In the genomic region with DNA sequence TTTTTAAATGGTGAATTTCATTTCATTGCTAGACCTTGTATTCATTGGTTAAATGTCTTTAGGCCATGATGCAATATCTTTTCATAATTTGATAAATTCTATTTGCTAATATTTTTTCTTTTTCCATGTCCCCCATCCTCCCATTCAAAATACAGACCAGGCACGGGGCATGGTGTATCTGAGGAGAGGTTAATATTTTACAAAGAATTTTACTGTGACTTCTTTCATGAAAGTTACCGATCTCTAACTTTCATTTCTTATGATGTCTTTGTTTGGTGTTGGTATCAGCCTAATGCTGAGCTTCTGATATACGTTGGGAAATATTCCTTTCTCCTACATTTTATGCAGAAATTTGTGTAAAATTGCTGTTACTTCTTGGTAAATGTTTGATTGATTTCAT, we compare ENCODE assay signal across 19 cellular contexts.
DNase-seq lines count a peak whose midpoint lies in the region; ATAC-seq, FAIRE-seq and TF ChIP-seq lines count a peak whose summit lies in the region.
"Had no signal": no experiment of that assay in that cellular context is flagged by ENCODE, and none has a peak within 500 bp of the region (broad histone marks: within the 10 kb centered on the region; RNA-seq: fewer than 3 reads in every experiment).

No MANE protein-coding gene starts in this region.

- H3K9me3 Mint-ChIP-seq in astrocyte (ENCODE audit: unreplicated experiment): peaks cover 10% of the 10 kb centered on the region
- H3K9me3 Mint-ChIP-seq: CD4-positive, alpha-beta memory T cell; HFFc6 had no signal

- H3K27ac ChIP-seq in PC-9: peak overlapping the region; percentile 83
- no peak overlapping the region for H3K27ac ChIP-seq in astrocyte (ENCODE audit: low read depth, low read length)
- H3K27ac ChIP-seq in HepG2 (ENCODE audit: extremely low read length, insufficient read depth, low read length): no peak overlapping the region
- peak overlapping the region; percentile 58 for H3K27ac ChIP-seq in osteoblast (ENCODE audit: low read depth, low read length)
- H3K27ac ChIP-seq in tibial nerve: no peak overlapping the region

- TF ChIP-seq CTCF in PC-9 (conservative IDR thresholded peaks at IDR 0.05): no peak
- TF ChIP-seq CTCF in astrocyte (IDR thresholded peaks at IDR 0.05; ENCODE audit: insufficient read depth, low read depth, low read length): no peak
- no peak for TF ChIP-seq CTCF in HepG2 (CRISPR knock-in tag; IDR thresholded peaks at IDR 0.05)
- no peak for TF ChIP-seq CTCF in osteoblast (IDR thresholded peaks at IDR 0.05; ENCODE audit: extremely low read depth, low read depth, low read length)
- no peak for TF ChIP-seq CTCF in tibial nerve (IDR thresholded peaks at IDR 0.05)

- in situ Hi-C loops in HepG2 (cut with HindIII; ENCODE audit: extremely low pct_ligation_motif_present, low pct_unique_long_range_greater_than_20kb): no loop called here

- H3K4me3 ChIP-seq in PC-9 (no peak overlapping the region), astrocyte (ENCODE audit: insufficient read depth, low read depth, low read length) (no peak overlapping the region), HepG2 (replicated peaks in 1 of 3; ENCODE audit: insufficient read depth in 1 of 3, low read depth in 2 of 3, low read length in 3 of 3) (no peak overlapping the region), osteoblast (ENCODE audit: insufficient read depth, low read length) (no peak overlapping the region), tibial nerve (no peak overlapping the region)
- H3K4me3 ChIP-seq: HAP-1 had no signal

- H3K9me3 ChIP-seq in PC-9 (ENCODE audit: insufficient read depth, low read depth): peaks cover 6% of the 10 kb centered on the region; the same call in 1 of the 2 replicates
- no peaks in the 10 kb centered on the region for H3K9me3 ChIP-seq in astrocyte (ENCODE audit: insufficient read depth, low read depth, low read length)
- no peaks in the 10 kb centered on the region for H3K9me3 ChIP-seq in HepG2 (ENCODE audit: low read length)
- no peaks in the 10 kb centered on the region for H3K9me3 ChIP-seq in osteoblast (ENCODE audit: low read depth, low read length)
- H3K9me3 ChIP-seq in tibial nerve: no peaks in the 10 kb centered on the region
- H3K9me3 ChIP-seq: HAP-1 had no signal

- H3K4me3 Mint-ChIP-seq in astrocyte (ENCODE audit: unreplicated experiment): no peak overlapping the region
- H3K4me3 Mint-ChIP-seq: CD4-positive, alpha-beta memory T cell; HFFc6 had no signal

- FAIRE-seq in astrocyte (lab: Jason Lieb, UNC) (no peak), HepG2 (lab: Jason Lieb, UNC) (no peak)
- FAIRE-seq: GM12892, GM19239, H54 had no signal

- H3K27ac Mint-ChIP-seq in astrocyte (ENCODE audit: unreplicated experiment): peak overlapping the region; percentile 91
- H3K27ac Mint-ChIP-seq: CD4-positive, alpha-beta memory T cell; HFFc6 had no signal

- H2AFZ ChIP-seq in PC-9 (no peak overlapping the region), astrocyte (ENCODE audit: low read depth, low read length) (no peak overlapping the region), HepG2 (ENCODE audit: low read length) (no peak overlapping the region), osteoblast (ENCODE audit: low read length) (no peak overlapping the region)

- DNase-seq in PC-9 (no peak), astrocyte (ENCODE audit: low read depth) (no peak), HepG2 (ENCODE audit: low spot score) (no peak), osteoblast (ENCODE audit: insufficient read length, low spot score, missing footprints) (no peak), tibial nerve (ENCODE audit: low spot score in 2 of 2) (no peak), HK-2 (ENCODE audit: unreplicated experiment) (no peak)
- DNase-seq: C1 segment of cervical spinal cord; CD4-positive, alpha-beta memory T cell; COR-L47; DMS153; DND-41; GOT3; HFFc6 had no signal

- H3K4me1 ChIP-seq in PC-9 (replicated peaks; ENCODE audit: insufficient read depth): peaks cover 23% of the 10 kb centered on the region
- H3K4me1 ChIP-seq in astrocyte (ENCODE audit: insufficient read depth, low read length): peaks cover 5% of the 10 kb centered on the region
- no peaks in the 10 kb centered on the region; the same call in 1 of the 2 replicates for H3K4me1 ChIP-seq in HepG2 (ENCODE audit: insufficient read depth, low read length)
- H3K4me1 ChIP-seq in osteoblast (ENCODE audit: insufficient read depth, low read length): peaks cover 13% of the 10 kb centered on the region
- H3K4me1 ChIP-seq in tibial nerve: no peaks in the 10 kb centered on the region
- H3K4me1 ChIP-seq: HAP-1 had no signal

- TF ChIP-seq EP300 in HepG2 (IDR thresholded peaks at IDR 0.05; ENCODE audit: low read depth in 2 of 2, low read length in 2 of 2) (no peak), HepG2 (CRISPR knock-in tag; IDR thresholded peaks at IDR 0.05; ENCODE audit: borderline replicate concordance) (no peak), tibial nerve (IDR thresholded peaks at IDR 0.05) (no peak)

- no peak overlapping the region for H3K4me2 ChIP-seq in PC-9
- no peak overlapping the region for H3K4me2 ChIP-seq in astrocyte (ENCODE audit: low read length)
- H3K4me2 ChIP-seq in HepG2 (ENCODE audit: low read depth, low read length): no peak overlapping the region
- no peak overlapping the region for H3K4me2 ChIP-seq in osteoblast (ENCODE audit: insufficient read depth, low read length)

- no peak for ATAC-seq in HepG2
- no peak for ATAC-seq in GM21381 (IDR thresholded peaks at IDR 0.05; ENCODE audit: unreplicated experiment)
- no peak for ATAC-seq in GM19467 (IDR thresholded peaks at IDR 0.05; ENCODE audit: unreplicated experiment)

- no peaks in the 10 kb centered on the region for H3K79me2 ChIP-seq in PC-9 (ENCODE audit: low read depth)
- H3K79me2 ChIP-seq in astrocyte (ENCODE audit: insufficient read depth, low read length): no peaks in the 10 kb centered on the region
- no peaks in the 10 kb centered on the region for H3K79me2 ChIP-seq in HepG2 (ENCODE audit: insufficient read depth, low read length)
- H3K79me2 ChIP-seq in osteoblast (ENCODE audit: insufficient read depth, low read length): no peaks in the 10 kb centered on the region

- H3F3A ChIP-seq in PC-9 (ENCODE audit: insufficient read depth, low read depth): peaks cover 13% of the 10 kb centered on the region

- H3K36me3 Mint-ChIP-seq in astrocyte (ENCODE audit: low read depth, unreplicated experiment): peaks cover 1% of the 10 kb centered on the region

- TF ChIP-seq POLR2A in HepG2 (IDR thresholded peaks at IDR 0.05; ENCODE audit: insufficient read depth in 1 of 2, low read depth in 2 of 2, low read length in 2 of 2): no peak
- no peak for TF ChIP-seq POLR2A in tibial nerve (IDR thresholded peaks at IDR 0.05)

- no peak for TF ChIP-seq RAD21 in HepG2 (CRISPR knock-in tag; IDR thresholded peaks at IDR 0.05)

- H3K36me3 ChIP-seq in PC-9 (ENCODE audit: low read depth): no peaks in the 10 kb centered on the region
- H3K36me3 ChIP-seq in astrocyte (ENCODE audit: insufficient read depth, low read length): no peaks in the 10 kb centered on the region
- no peaks in the 10 kb centered on the region for H3K36me3 ChIP-seq in HepG2 (replicated peaks in 1 of 2; ENCODE audit: control insufficient read depth in 1 of 2, insufficient read depth in 2 of 2, low read length in 2 of 2)
- no peaks in the 10 kb centered on the region for H3K36me3 ChIP-seq in osteoblast (ENCODE audit: insufficient read depth, low read length)
- no peaks in the 10 kb centered on the region for H3K36me3 ChIP-seq in tibial nerve
- H3K36me3 ChIP-seq: HAP-1 had no signal

- intact Hi-C loops in PC-9 (cut with micrococcal nuclease; ENCODE audit: unreplicated experiment) (no loop called here), HepG2 (cut with micrococcal nuclease; ENCODE audit: unreplicated experiment) (no loop called here)

- peaks cover 29% of the 10 kb centered on the region for H3K4me1 Mint-ChIP-seq in astrocyte (ENCODE audit: low read depth, unreplicated experiment)
- H3K4me1 Mint-ChIP-seq: CD4-positive, alpha-beta memory T cell had no signal

- no peaks in the 10 kb centered on the region for H3K27me3 Mint-ChIP-seq in astrocyte (ENCODE audit: low read depth, unreplicated experiment)
- H3K27me3 Mint-ChIP-seq: CD4-positive, alpha-beta memory T cell had no signal

- no peak overlapping the region for H3K9ac ChIP-seq in astrocyte (ENCODE audit: low read length)
- H3K9ac ChIP-seq in HepG2 (ENCODE audit: insufficient read depth, low read depth, low read length): no peak overlapping the region

- H4K20me1 ChIP-seq in PC-9 (ENCODE audit: insufficient read depth) (no peaks in the 10 kb centered on the region), astrocyte (ENCODE audit: insufficient read depth, low read length) (no peaks in the 10 kb centered on the region), HepG2 (ENCODE audit: insufficient read depth, low read length) (no peaks in the 10 kb centered on the region), osteoblast (ENCODE audit: insufficient read depth, low read length) (no peaks in the 10 kb centered on the region)

- WGBS in HepG2 (ENCODE audit: low lambda C conversion rate): 19% methylated on average over 3 of the region's 3 CpGs
- 73 to 78% methylated on average over 3 of the region's 3 CpGs for WGBS in tibial nerve, 2 donors

- no peaks in the 10 kb centered on the region for H3K27me3 ChIP-seq in PC-9 (ENCODE audit: insufficient read depth, low read depth)
- H3K27me3 ChIP-seq in astrocyte (ENCODE audit: insufficient read depth, low read length): no peaks in the 10 kb centered on the region
- no peaks in the 10 kb centered on the region for H3K27me3 ChIP-seq in HepG2 (ENCODE audit: control insufficient read depth in 1 of 2, insufficient read depth in 2 of 2, low read length in 2 of 2)
- no peaks in the 10 kb centered on the region for H3K27me3 ChIP-seq in osteoblast (ENCODE audit: insufficient read depth, low read length)
- H3K27me3 ChIP-seq in tibial nerve: no peaks in the 10 kb centered on the region

- POLR2A ChIA-PET in PC-9 (lab: Charles Lee; ENCODE audit: unreplicated experiment): no interaction called here
- POLR2A ChIA-PET in HepG2 (lab: Yijun Ruan, JAX): no interaction called here

- no peaks in the 10 kb centered on the region for H3K9me2 ChIP-seq in PC-9 (ENCODE audit: insufficient read depth)

- CTCF ChIA-PET in PC-9 (lab: Charles Lee): no interaction called here
- CTCF ChIA-PET in HepG2 (lab: Yijun Ruan, JAX; ENCODE audit: low intra/inter-chr PET ratio, low total read pairs): no interaction called here

- BruUV-seq in PC-9 (replicated peaks; lab: Mats Ljungman, UMichigan) (no TSS peak), HepG2 (replicated peaks; lab: Mats Ljungman, UMichigan) (no TSS peak)

Comparison
In these comparisons a context has a peak if more than half of its experiments do, and no peak if none do; other contexts are left out.
1. H3K27ac ChIP-seq: peak in PC-9 (single experiment) and osteoblast (single experiment); none in astrocyte (single experiment), HepG2 (single experiment) and tibial nerve (0 of 4).